9 cellular contexts compared by ENCODE assay signal in the genomic region with DNA sequence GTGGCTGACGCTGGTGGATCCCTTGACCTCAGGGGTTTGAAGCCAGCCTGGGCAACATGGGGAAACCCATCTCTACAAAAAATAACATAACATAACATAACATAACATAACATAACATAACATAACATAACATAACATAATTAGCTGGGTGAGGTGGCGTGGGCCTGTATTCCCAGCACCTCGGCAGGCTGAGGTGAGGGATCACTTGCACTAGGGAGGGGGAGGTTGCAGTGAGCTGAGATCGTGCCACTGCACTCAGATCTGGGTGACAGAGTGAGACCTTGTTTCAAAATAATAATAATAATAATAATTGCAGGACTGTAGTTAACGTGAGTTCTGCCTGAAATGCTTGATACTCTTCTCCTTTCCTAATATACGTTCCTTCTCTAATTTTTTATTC. TPM values are rescaled to one million over a fixed set of nuclear protein-coding genes. Genes with fewer than 3 reads are reported as not detected.
DNase-seq lines count a peak whose midpoint lies in the region; ATAC-seq and TF ChIP-seq lines count a peak whose summit lies in the region.
"Had no signal": no experiment of that assay in that cellular context is flagged by ENCODE, and none has a peak within 500 bp of the region (broad histone marks: within the 10 kb centered on the region; RNA-seq: fewer than 3 reads in every experiment).

No MANE protein-coding gene starts in this region.

- H3K4me1 Mint-ChIP-seq in CD4-positive, CD25-positive, alpha-beta regulatory T cell = peaks cover 18 to 46% (median 28%) of the 10 kb centered on the region in 4 donors
- H3K4me1 Mint-ChIP-seq in nephron = peaks cover 24% of the 10 kb centered on the region

- H3K4me3 Mint-ChIP-seq in CD4-positive, CD25-positive, alpha-beta regulatory T cell = peak overlapping the region; percentile 96 to 100 (median 99)
- peak overlapping the region; percentile 100 for H3K4me3 Mint-ChIP-seq in nephron

- peaks cover 19% of the 10 kb centered on the region for H3K4me1 ChIP-seq in CD4-positive, CD25-positive, alpha-beta regulatory T cell (ENCODE audit: control insufficient read depth, insufficient read depth, low read length, poor library complexity, severe bottlenecking)
- H3K4me1 ChIP-seq in HUES64 (ENCODE audit: insufficient read depth, low read length) (peaks cover 9% of the 10 kb centered on the region; the same call in 1 of the 2 replicates), mammary epithelial cell (ENCODE audit: insufficient read depth, low read length) (peaks cover 15% of the 10 kb centered on the region), gastrocnemius medialis (peaks cover 12 to 16% of the 10 kb centered on the region in 2 donors)

- H3K27ac ChIP-seq in CD4-positive, CD25-positive, alpha-beta regulatory T cell (ENCODE audit: insufficient read depth, low read length, poor library complexity, severe bottlenecking) = no peak overlapping the region
- H3K27ac ChIP-seq in HUES64 (ENCODE audit: low read depth, low read length) (no peak overlapping the region), mammary epithelial cell (ENCODE audit: insufficient read depth, low read depth, low read length) (peak overlapping the region; percentile 100), gastrocnemius medialis (peak overlapping the region in 1 of 4 donors; percentile 90)

- no TSS peak for BruUV-seq in mammary epithelial cell (replicated peaks; lab: Mats Ljungman, UMichigan)

- no peak for DNase-seq in CD4-positive, CD25-positive, alpha-beta regulatory T cell
- no peak for DNase-seq in mammary epithelial cell
- no peak for DNase-seq in gastrocnemius medialis
- no peak for DNase-seq in omental fat pad (ENCODE audit: low spot score)
- DNase-seq: SHP77 treated with DMSO at 0.1 percent for 48 hours had no signal

- peaks cover 25% of the 10 kb centered on the region for H3K36me3 ChIP-seq in CD4-positive, CD25-positive, alpha-beta regulatory T cell (ENCODE audit: control insufficient read depth, insufficient read depth, low read length)
- H3K36me3 ChIP-seq in HUES64 (ENCODE audit: insufficient read depth, low read length) (peaks cover 54% of the 10 kb centered on the region), mammary epithelial cell (ENCODE audit: insufficient read depth, low read length) (peaks cover 9% of the 10 kb centered on the region), gastrocnemius medialis (peaks cover 0 to 25% of the 10 kb centered on the region in 2 donors)

- peak overlapping the region; percentile 100 for H3K4me3 ChIP-seq in CD4-positive, CD25-positive, alpha-beta regulatory T cell (ENCODE audit: low read depth, low read length)
- H3K4me3 ChIP-seq in HUES64 (ENCODE audit: low read length) (peak overlapping the region; percentile 81), mammary epithelial cell (replicated peaks in 1 of 3; ENCODE audit: insufficient read depth in 1 of 3, low read depth in 2 of 3, low read length in 3 of 3) (peak overlapping the region in 2 of 3 experiments; percentile 96 to 99), gastrocnemius medialis (peak overlapping the region in 2 of 4 donors; percentile 68 to 89)

- no peaks in the 10 kb centered on the region for H4K20me1 ChIP-seq in mammary epithelial cell (ENCODE audit: insufficient read depth, low read length)

- no peak for TF ChIP-seq POLR2A in gastrocnemius medialis (IDR thresholded peaks at IDR 0.05)

- H3K36me3 Mint-ChIP-seq in CD4-positive, CD25-positive, alpha-beta regulatory T cell = peaks cover 34% of the 10 kb centered on the region
- H3K36me3 Mint-ChIP-seq in nephron (ENCODE audit: low read depth) = peaks cover 16% of the 10 kb centered on the region

- CTCF ChIA-PET in mammary epithelial cell (lab: Charles Lee; ENCODE audit: low non-redundant PET) = no interaction called here

- H3K9ac ChIP-seq in HUES64 (ENCODE audit: low read depth, low read length) = peak overlapping the region; percentile 98
- peak overlapping the region; percentile 100 for H3K9ac ChIP-seq in mammary epithelial cell (ENCODE audit: insufficient read depth, low read length)

- dilution Hi-C loops in mammary epithelial cell (cut with HindIII; ENCODE audit: low sequenced_read_pairs) = loop anchor here (5.0 kb wide), 1 partner anchor 110 kb away; a partner anchor contains a TSS

- peaks cover 8% of the 10 kb centered on the region for H3K27me3 Mint-ChIP-seq in CD4-positive, CD25-positive, alpha-beta regulatory T cell
- peaks cover 3% of the 10 kb centered on the region for H3K27me3 Mint-ChIP-seq in nephron (ENCODE audit: low read depth)

- H3K9me3 ChIP-seq in CD4-positive, CD25-positive, alpha-beta regulatory T cell (ENCODE audit: control insufficient read depth in 2 of 2, low read length in 2 of 2) = no peaks in the 10 kb centered on the region
- no peaks in the 10 kb centered on the region for H3K9me3 ChIP-seq in HUES64 (ENCODE audit: insufficient read depth, low read depth, low read length)
- H3K9me3 ChIP-seq in mammary epithelial cell (replicated peaks; ENCODE audit: insufficient read depth, low read length) = no peaks in the 10 kb centered on the region
- no peaks in the 10 kb centered on the region for H3K9me3 ChIP-seq in gastrocnemius medialis

- H3K27ac Mint-ChIP-seq in CD4-positive, CD25-positive, alpha-beta regulatory T cell = peak overlapping the region in 2 of 3 donors; percentile 100
- H3K27ac Mint-ChIP-seq in nephron = peak overlapping the region; percentile 8 to 99 (median 72)

- no peak for ATAC-seq in CD4-positive, CD25-positive, alpha-beta regulatory T cell (ENCODE audit: low read depth in 2 of 2)
- ATAC-seq in gastrocnemius medialis (no peak), GM21529 (IDR thresholded peaks at IDR 0.05; ENCODE audit: unreplicated experiment) (no peak), omental fat pad (ENCODE audit: low FRiP score) (no peak), GM18873 (IDR thresholded peaks at IDR 0.05; ENCODE audit: low FRiP score, unreplicated experiment) (no peak)

- intact Hi-C loops in mammary epithelial cell (cut with micrococcal nuclease) (no loop called here), gastrocnemius medialis (cut with DNase I; ENCODE audit: low total_unique reads) (loop anchor here (1.0 to 10.0 kb wide), 4 partner anchors 63 to 559 kb away; a partner anchor contains a TSS)

- TF ChIP-seq CTCF in mammary epithelial cell (conservative IDR thresholded peaks at IDR 0.05 in 1 of 2, IDR thresholded peaks at IDR 0.05 in 1 of 2; ENCODE audit: extremely low read depth in 1 of 2, insufficient read depth in 1 of 2, low read depth in 1 of 2, low read length in 2 of 2) (no peak), nephron (IDR thresholded peaks at IDR 0.05; ENCODE audit: unreplicated experiment in 3 of 3) (no peak), gastrocnemius medialis (IDR thresholded peaks at IDR 0.05 in 4 of 5, conservative IDR thresholded peaks at IDR 0.05 in 1 of 5) (no peak), omental fat pad (IDR thresholded peaks at IDR 0.05) (no peak)

- H2AFZ ChIP-seq in mammary epithelial cell (ENCODE audit: low read depth, low read length) = no peak overlapping the region

- 96% methylated on average over 6 of the region's 6 CpGs for WGBS in HUES64
- WGBS in mammary epithelial cell (ENCODE audit: low coverage, missing lambda C conversion rate) = 49% methylated on average over 6 of the region's 6 CpGs

- H3K4me2 ChIP-seq in mammary epithelial cell (ENCODE audit: insufficient read depth, low read depth, low read length) = peak overlapping the region; percentile 98

- no peaks in the 10 kb centered on the region for H3K27me3 ChIP-seq in CD4-positive, CD25-positive, alpha-beta regulatory T cell (ENCODE audit: control insufficient read depth, insufficient read depth, low read length)
- H3K27me3 ChIP-seq in HUES64 (ENCODE audit: insufficient read depth, low read length) (no peaks in the 10 kb centered on the region), mammary epithelial cell (ENCODE audit: insufficient read depth, low read length) (no peaks in the 10 kb centered on the region), gastrocnemius medialis (no peaks in the 10 kb centered on the region)

- peaks cover 0 to 3% (median 0%) of the 10 kb centered on the region in 7 donors for H3K9me3 Mint-ChIP-seq in CD4-positive, CD25-positive, alpha-beta regulatory T cell
- no peaks in the 10 kb centered on the region for H3K9me3 Mint-ChIP-seq in nephron

- in situ Hi-C loops in mammary epithelial cell (cut with MboI; ENCODE audit: low sequenced_read_pairs in 2 of 2) = no loop called here
- in situ Hi-C loops in gastrocnemius medialis (cut with MboI; ENCODE audit: low sequenced_read_pairs in 4 of 4) = loop anchor here in 3 of 4 donors (5.0 to 25.0 kb wide), 2 partner anchors 140 to 575 kb away; a partner anchor contains a TSS

- H3K79me2 ChIP-seq in mammary epithelial cell (ENCODE audit: insufficient read depth, low read length) = peaks cover 32% of the 10 kb centered on the region

RNA-seq across cellular contexts. Expression of a gene that starts 1.3 kb away (rescaled TPM):
- total RNA-seq in CD4-positive, CD25-positive, alpha-beta regulatory T cell = 13.8 TPM
- polyA plus RNA-seq in CD4-positive, CD25-positive, alpha-beta regulatory T cell = 10 to 100 TPM; 34.3 to 53.8 (median 42.9) TPM
- 56.2 TPM for polyA plus RNA-seq in HUES64 (2013, experiment 1 of 2)
- 52.7 TPM for polyA plus RNA-seq in HUES64 (2013, experiment 2 of 2)
- total RNA-seq in mammary epithelial cell = 10 to 100 TPM; 10.7 to 28.0 TPM
- polyA plus RNA-seq in mammary epithelial cell = 20.7 TPM
- polyA minus RNA-seq in mammary epithelial cell = 7.2 TPM
- total RNA-seq in gastrocnemius medialis = 1 to 10 TPM in 3 of 4 donors, under 1 TPM in 1; 0.80 to 6.3 (median 3.8) TPM
- total RNA-seq in omental fat pad = 10 to 100 TPM in 1 of 4 donors, 1 to 10 TPM in 3; 4.9 to 12.6 (median 7.6) TPM

Comparison
In these comparisons a context has a peak if more than half of its experiments do, and no peak if none do; other contexts are left out.
1. in situ Hi-C loops: an anchor here in gastrocnemius medialis (5.0 to 25.0 kb wide); none called in mammary epithelial cell.